Comparison of ENCODE assay signal across 9 cellular contexts in genomic region chr19:35755160-35755549, GRCh38. TPM values are rescaled to one million over a fixed set of nuclear protein-coding genes. Genes with fewer than 3 reads are reported as not detected.
A peak's percentile ranks its signal among the peaks of the same experiment; 100 is the strongest.
DNase-seq lines count a peak whose midpoint lies in the region; ATAC-seq and TF ChIP-seq lines count a peak whose summit lies in the region.
"Had no signal": no experiment of that assay in that cellular context is flagged by ENCODE, and none has a peak within 500 bp of the region (broad histone marks: within the 10 kb centered on the region; RNA-seq: fewer than 3 reads in every experiment).

No MANE protein-coding gene starts in this region.

- no peak overlapping the region for H3K27ac Mint-ChIP-seq in activated naive CD8-positive, alpha-beta T cell
- no peak overlapping the region for H3K27ac Mint-ChIP-seq in activated naive CD8-positive, alpha-beta T cell treated with anti-CD3 and anti-CD28 coated beads, Interleukin-2, amount 50 U/mL, for 24 hours
- peak overlapping the region; percentile 62 for H3K27ac Mint-ChIP-seq in type B pancreatic cell
- H3K27ac Mint-ChIP-seq: stimulated activated naive CD8-positive, alpha-beta T cell treated with anti-CD3 and anti-CD28 coated beads, Interleukin-15, Interleukin-2, amounts not matched to agents 100 ng/mL and 50 ng/mL, for 24 hours had no signal

- no peak overlapping the region for H3K27ac ChIP-seq in duodenal mucosa (ENCODE audit: low read depth, low read length)

- no peak for ATAC-seq in activated naive CD8-positive, alpha-beta T cell treated with anti-CD3 and anti-CD28 coated beads, Interleukin-2, amount 50 U/mL, for 24 hours

- H3K4me3 Mint-ChIP-seq in activated naive CD8-positive, alpha-beta T cell, result peak overlapping the region; percentile 51
- no peak overlapping the region for H3K4me3 Mint-ChIP-seq in activated naive CD8-positive, alpha-beta T cell treated with anti-CD3 and anti-CD28 coated beads, Interleukin-2, amount 50 U/mL, for 24 hours
- H3K4me3 Mint-ChIP-seq in type B pancreatic cell, result peak overlapping the region; percentile 65

- DNase-seq in activated naive CD8-positive, alpha-beta T cell treated with anti-CD3 and anti-CD28 coated beads, Interleukin-2, amount 50 U/mL, for 24 hours, result no peak
- no peak for DNase-seq in type B pancreatic cell (ENCODE audit: extremely low spot score, unreplicated experiment)
- DNase-seq in stimulated activated CD4-positive, alpha-beta T cell treated with anti-CD3 and anti-CD28 coated beads, Interleukin-1b, Interleukin-23, amount 100 ng/mL, for 48 hours, result no peak
- no peak for DNase-seq in cortex of kidney (lab: John Stamatoyannopoulos, UW)
- DNase-seq in NCI-H2227 treated with DMSO at 0.1 percent for 48 hours (lab: John Stamatoyannopoulos, UW), result no peak

- no peaks in the 10 kb centered on the region for H3K36me3 Mint-ChIP-seq in activated naive CD8-positive, alpha-beta T cell
- H3K36me3 Mint-ChIP-seq in activated naive CD8-positive, alpha-beta T cell treated with anti-CD3 and anti-CD28 coated beads, Interleukin-2, amount 50 U/mL, for 24 hours (ENCODE audit: low read depth), result peaks cover 10% of the 10 kb centered on the region
- peaks cover 4% of the 10 kb centered on the region for H3K36me3 Mint-ChIP-seq in type B pancreatic cell

- peaks cover 27% of the 10 kb centered on the region for H3K4me1 Mint-ChIP-seq in activated naive CD8-positive, alpha-beta T cell (ENCODE audit: low read depth)
- H3K4me1 Mint-ChIP-seq in activated naive CD8-positive, alpha-beta T cell treated with anti-CD3 and anti-CD28 coated beads, Interleukin-2, amount 50 U/mL, for 24 hours, result peaks cover 34% of the 10 kb centered on the region
- H3K4me1 Mint-ChIP-seq in type B pancreatic cell (ENCODE audit: unreplicated experiment), result peaks cover 9% of the 10 kb centered on the region

- peaks cover 0 to 4% of the 10 kb centered on the region in 2 donors for H3K27me3 ChIP-seq in duodenal mucosa (ENCODE audit: control insufficient read depth in 1 of 2, insufficient read depth in 2 of 2, low read length in 2 of 2)
- peaks cover 18% of the 10 kb centered on the region for H3K27me3 ChIP-seq in mucosa of stomach (ENCODE audit: control insufficient read depth, insufficient read depth, low read length)

- H3K36me3 ChIP-seq in duodenal mucosa (ENCODE audit: control insufficient read depth in 1 of 2, insufficient read depth in 2 of 2, low read length in 2 of 2), result peaks cover 10 to 29% of the 10 kb centered on the region in 2 donors
- H3K36me3 ChIP-seq in mucosa of stomach (ENCODE audit: control insufficient read depth, insufficient read depth, low read length), result peaks cover 12% of the 10 kb centered on the region

- H3K9me3 ChIP-seq in duodenal mucosa (ENCODE audit: control insufficient read depth in 1 of 2, low read length in 2 of 2) (no peaks in the 10 kb centered on the region), mucosa of stomach (ENCODE audit: control insufficient read depth, low read length) (no peaks in the 10 kb centered on the region)

- H3K4me1 ChIP-seq in duodenal mucosa (ENCODE audit: control insufficient read depth in 1 of 2, insufficient read depth in 2 of 2, low read length in 2 of 2) (peaks cover 23 to 31% of the 10 kb centered on the region in 2 donors), mucosa of stomach (ENCODE audit: control insufficient read depth, insufficient read depth, low read length) (peaks cover 37% of the 10 kb centered on the region)

- no peaks in the 10 kb centered on the region for H3K9me3 Mint-ChIP-seq in activated naive CD8-positive, alpha-beta T cell (ENCODE audit: low read depth)
- H3K9me3 Mint-ChIP-seq in activated naive CD8-positive, alpha-beta T cell treated with anti-CD3 and anti-CD28 coated beads, Interleukin-2, amount 50 U/mL, for 24 hours, result no peaks in the 10 kb centered on the region
- no peaks in the 10 kb centered on the region for H3K9me3 Mint-ChIP-seq in type B pancreatic cell
- H3K9me3 Mint-ChIP-seq: stimulated activated naive CD8-positive, alpha-beta T cell treated with anti-CD3 and anti-CD28 coated beads, Interleukin-15, Interleukin-2, amounts not matched to agents 100 ng/mL and 50 ng/mL, for 24 hours had no signal

- H3K27me3 Mint-ChIP-seq in activated naive CD8-positive, alpha-beta T cell, result no peaks in the 10 kb centered on the region
- peaks cover 12% of the 10 kb centered on the region for H3K27me3 Mint-ChIP-seq in activated naive CD8-positive, alpha-beta T cell treated with anti-CD3 and anti-CD28 coated beads, Interleukin-2, amount 50 U/mL, for 24 hours
- H3K27me3 Mint-ChIP-seq in type B pancreatic cell, result peaks cover 14% of the 10 kb centered on the region

- peak overlapping the region; percentile 2 to 10 for H3K9ac ChIP-seq in duodenal mucosa (ENCODE audit: low read depth in 1 of 2, low read length in 2 of 2)
- peak overlapping the region; percentile 50 for H3K9ac ChIP-seq in mucosa of stomach (ENCODE audit: low read length)

- H3K4me3 ChIP-seq in duodenal mucosa (ENCODE audit: low read depth in 1 of 2, low read length in 2 of 2), result peak overlapping the region; percentile 25 to 52
- H3K4me3 ChIP-seq in mucosa of stomach (ENCODE audit: low read length), result no peak overlapping the region

- no peak for TF ChIP-seq CTCF in type B pancreatic cell (conservative IDR thresholded peaks at IDR 0.05)

RNA-seq across cellular contexts. Expression of gene HSPB6, which starts 1.7 kb away (rescaled TPM):
- total RNA-seq in type B pancreatic cell (ENCODE audit: low replicate concordance), result 0.43 and 0.60 TPM in 2 replicates

RNA-seq across cellular contexts. Expression of gene PROSER3, which starts 2.8 kb away (rescaled TPM):
- total RNA-seq in type B pancreatic cell (ENCODE audit: low replicate concordance), result 34.6 and 48.0 TPM in 2 replicates

RNA-seq across cellular contexts. Expression of gene LIN37, which starts 6.8 kb away (rescaled TPM):
- 15.5 and 17.9 TPM in 2 replicates for total RNA-seq in type B pancreatic cell (ENCODE audit: low replicate concordance)

RNA-seq across cellular contexts. Expression of gene PSENEN, which starts 9.7 kb away (rescaled TPM):
- 74.2 and 85.4 TPM in 2 replicates for total RNA-seq in type B pancreatic cell (ENCODE audit: low replicate concordance)

RNA-seq across cellular contexts. Expression of gene U2AF1L4, which starts 9.9 kb away (rescaled TPM):
- 22.2 and 25.4 TPM in 2 replicates for total RNA-seq in type B pancreatic cell (ENCODE audit: low replicate concordance)
